7 cellular contexts compared by ENCODE assay signal in the genomic region with DNA sequence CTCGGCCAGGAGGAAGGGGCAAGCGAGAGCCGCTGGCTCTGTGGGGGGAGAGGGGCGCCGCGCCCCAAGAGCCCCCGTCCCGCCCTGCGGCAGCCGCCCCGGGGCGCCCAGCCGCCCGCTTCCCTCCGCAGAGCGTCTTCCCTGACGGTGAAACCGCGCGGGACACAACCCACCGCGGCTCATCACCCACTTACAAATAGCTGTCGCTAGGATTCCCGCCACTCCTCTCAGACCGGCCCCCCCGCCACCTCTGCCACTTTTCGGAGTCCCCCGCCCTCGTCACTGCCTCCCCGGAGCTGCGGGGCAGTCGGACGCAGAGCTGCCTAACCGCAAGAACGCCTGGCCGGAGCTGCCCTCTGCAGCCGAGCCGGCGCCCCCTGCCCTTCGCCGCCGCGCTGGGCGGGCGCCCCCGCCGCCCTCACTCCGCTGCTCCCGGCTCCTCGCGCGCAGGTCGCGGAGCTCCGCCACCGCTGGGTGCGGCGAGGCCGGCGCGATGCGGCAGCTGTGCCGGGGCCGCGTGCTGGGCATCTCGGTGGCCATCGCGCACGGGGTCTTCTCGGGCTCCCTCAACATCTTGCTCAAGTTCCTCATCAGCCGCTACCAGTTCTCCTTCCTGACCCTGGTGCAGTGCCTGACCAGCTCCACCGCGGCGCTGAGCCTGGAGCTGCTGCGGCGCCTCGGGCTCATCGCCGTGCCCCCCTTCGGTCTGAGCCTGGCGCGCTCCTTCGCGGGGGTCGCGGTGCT. TPM values are rescaled to one million over a fixed set of nuclear protein-coding genes. Genes with fewer than 3 reads are reported as not detected.
A peak's percentile ranks its signal among the peaks of the same experiment; 100 is the strongest.
DNase-seq lines count a peak whose midpoint lies in the region; ATAC-seq, FAIRE-seq and TF ChIP-seq lines count a peak whose summit lies in the region.

Gene SLC35D3, plus strand, starts transcription at position 366 of the 744 bp plus-strand sequence. Its CDS starts 128 bp downstream, at position 494.

- intact Hi-C loops in sciatic nerve (cut with DNase I): no loop called here

- H3K36me3 Mint-ChIP-seq in activated naive CD8-positive, alpha-beta T cell: no peaks in the 10 kb centered on the region

- ATAC-seq in sciatic nerve: peak; percentile 35
- no peak for ATAC-seq in HG02885 (IDR thresholded peaks at IDR 0.05; ENCODE audit: poor library complexity, unreplicated experiment)

- H3K4me1 Mint-ChIP-seq in activated naive CD8-positive, alpha-beta T cell (ENCODE audit: low read depth): peaks cover 22% of the 10 kb centered on the region

- H3K4me3 Mint-ChIP-seq in activated naive CD8-positive, alpha-beta T cell: peak within 1 kb of the TSS; percentile 83

- no peak within 1 kb of the TSS for H3K27ac Mint-ChIP-seq in activated naive CD8-positive, alpha-beta T cell

- DNase-seq in GM12891 (ENCODE audit: insufficient read length, low spot score): peak; percentile 54
- peak; percentile 16 for DNase-seq in MV-4-11 (lab: John Stamatoyannopoulos, UW)
- DNase-seq in hepatic stellate cell (ENCODE audit: low spot score): peak; percentile 49
- DNase-seq in sciatic nerve (ENCODE audit: low spot score): no peak
- no peak for DNase-seq in pons (ENCODE audit: low spot score)

- H3K9me3 Mint-ChIP-seq in activated naive CD8-positive, alpha-beta T cell (ENCODE audit: low read depth): no peaks in the 10 kb centered on the region

- FAIRE-seq in GM12891 (lab: Jason Lieb, UNC): peak; percentile 71

- peaks cover 24% of the 10 kb centered on the region for H3K27me3 Mint-ChIP-seq in activated naive CD8-positive, alpha-beta T cell

- no peak for TF ChIP-seq POLR2A in GM12891 (IDR thresholded peaks at IDR 0.05; ENCODE audit: low read depth, low read length)

TF ChIP-seq in GM12891, 5 proteins besides CTCF, POLR2A, EP300 and RAD21:
- no peak for TF ChIP-seq POU2F2 (IDR thresholded peaks at IDR 0.05; ENCODE audit: low read depth, low read length)
- no peak for TF ChIP-seq SPI1 (IDR thresholded peaks at IDR 0.05; ENCODE audit: low read depth, low read length)
- no peak for TF ChIP-seq POLR2AphosphoS5 (IDR thresholded peaks at IDR 0.05; ENCODE audit: low read depth, low read length)
- TF ChIP-seq PAX5 (IDR thresholded peaks at IDR 0.05; ENCODE audit: insufficient read depth, low read length, severe bottlenecking): no peak
- TF ChIP-seq TAF1 (IDR thresholded peaks at IDR 0.05; ENCODE audit: low read depth, low read length): no peak

RNA-seq across cellular contexts. Expression of gene SLC35D3, which starts in this region (rescaled TPM):
- polyA plus RNA-seq in GM12891 (2012; ENCODE audit: low read depth, missing spikeins): not detected
- total RNA-seq in sciatic nerve: not detected

Comparison
In these comparisons a context has a peak if more than half of its experiments do, and no peak if none do; other contexts are left out.
1. Peak in ATAC-seq in sciatic nerve; RNA of the gene not detected or under 1 TPM.
2. DNase-seq: peak in GM12891 (single experiment), MV-4-11 (single experiment) and hepatic stellate cell (single experiment); none in sciatic nerve (single experiment) and pons (single experiment).